Comparison of ENCODE assay signal across 11 cellular contexts in the genomic region with DNA sequence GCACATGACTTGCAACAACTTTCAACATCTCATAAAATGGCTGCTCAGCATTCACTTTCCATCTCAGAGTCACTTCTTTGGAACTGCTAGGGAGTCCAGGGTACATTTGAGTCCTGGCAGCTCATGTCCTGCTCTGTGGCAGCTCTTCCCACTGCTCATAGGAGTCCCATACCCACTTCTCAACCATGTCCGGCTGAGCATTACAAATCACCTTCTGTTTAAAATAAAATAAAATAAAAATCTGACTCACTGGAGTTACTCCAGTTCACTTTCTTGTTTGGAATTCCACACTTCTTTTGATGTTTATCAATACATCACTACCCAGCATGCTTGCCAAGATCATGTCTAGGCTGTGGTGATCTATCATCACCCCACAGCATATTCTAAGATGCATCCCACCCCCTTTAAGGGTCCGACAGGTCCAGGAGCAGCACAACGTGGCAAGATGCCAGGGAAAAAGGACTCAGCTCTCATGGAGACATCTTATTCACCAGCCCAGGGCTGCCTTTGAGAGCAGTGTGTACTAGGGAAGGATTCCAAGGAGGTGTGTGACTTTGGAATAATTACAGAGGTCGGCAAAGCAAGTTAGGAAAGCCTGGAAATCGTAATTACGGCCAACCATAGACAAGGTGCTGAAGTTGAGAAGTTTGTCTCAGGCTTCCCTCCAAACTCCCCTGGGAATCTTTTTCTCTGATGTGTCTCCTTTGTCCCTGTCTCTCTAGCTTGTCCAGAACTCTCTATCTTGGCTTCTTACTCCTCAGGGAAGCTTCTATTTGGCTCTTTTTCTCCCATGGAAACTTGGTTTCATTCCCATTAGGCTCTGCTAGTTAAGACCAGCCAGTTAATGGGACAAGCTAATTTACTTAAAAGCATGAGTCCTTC.
DNase-seq lines count a peak whose midpoint lies in the region; ATAC-seq, FAIRE-seq and TF ChIP-seq lines count a peak whose summit lies in the region.
"Had no signal": no experiment of that assay in that cellular context is flagged by ENCODE, and none has a peak within 500 bp of the region (broad histone marks: within the 10 kb centered on the region; RNA-seq: fewer than 3 reads in every experiment).

No MANE protein-coding gene starts in this region.

- POLR2A ChIA-PET in K562 (lab: Yijun Ruan, JAX): interaction anchor here (0.7 to 1.3 kb wide), 2 partner anchors 14 to 46 kb away, joined by 3 to 5 read pairs; no protein-coding TSS in a partner anchor

- in situ Hi-C loops in K562 (cut with MboI): no loop called here

- no peak for TF ChIP-seq POLR2A in K562 (conservative IDR thresholded peaks at IDR 0.05)

- TF ChIP-seq RAD21 in K562 (CRISPR knock-in tag; conservative IDR thresholded peaks at IDR 0.05 in 1 of 2, IDR thresholded peaks at IDR 0.05 in 1 of 2): no peak

- FAIRE-seq in K562 (lab: Jason Lieb, UNC): no peak

- TF ChIP-seq EP300 in K562 (IDR thresholded peaks at IDR 0.05; ENCODE audit: low read length): no peak

- H3K79me2 ChIP-seq in K562 (ENCODE audit: control insufficient read depth, insufficient read depth, low read length): no peaks in the 10 kb centered on the region

- TF ChIP-seq CTCF in K562 (IDR thresholded peaks at IDR 0.05 in 2 of 3, conservative IDR thresholded peaks at IDR 0.05 in 1 of 3; ENCODE audit: insufficient read depth in 2 of 3, low read depth in 1 of 3, low read length in 3 of 3) (no peak), thoracic aorta (IDR thresholded peaks at IDR 0.05) (no peak), colonic mucosa (IDR thresholded peaks at IDR 0.05) (no peak)

- no peak overlapping the region for H2AFZ ChIP-seq in K562 (ENCODE audit: low read depth, low read length)

- 2% methylated on average over 6 of the region's 6 CpGs for WGBS in K562 (ENCODE audit: insufficient coverage, low coverage, missing lambda C conversion rate)

- H3K4me1 ChIP-seq in K562 (replicated peaks in 1 of 2; ENCODE audit: control insufficient read depth in 2 of 2, insufficient read depth in 2 of 2, low read length in 2 of 2): no peaks in the 10 kb centered on the region; a peak in 1 of 5 replicates
- H3K4me1 ChIP-seq in thoracic aorta (ENCODE audit: control insufficient read depth in 1 of 2, low read depth in 2 of 2): peaks cover 4 to 12% of the 10 kb centered on the region in 2 donors
- H3K4me1 ChIP-seq in colonic mucosa: no peaks in the 10 kb centered on the region

- DNase-seq in HCEC 1CT (peak; percentile 27), K562 (ENCODE audit: extremely low read depth in 1 of 4, low spot score in 3 of 4) (no peak), hippocampal formation (lab: John Stamatoyannopoulos, UW) (peak; percentile 7 to 30), thoracic aorta (ENCODE audit: low spot score) (no peak), colonic mucosa (no peak), occipital lobe (lab: John Stamatoyannopoulos, UW) (no peak), DMS53 (lab: John Stamatoyannopoulos, UW) (no peak)
- DNase-seq: activated naive CD8-positive, alpha-beta T cell treated with anti-CD3 and anti-CD28 coated beads, Interleukin-2, amount 50 U/mL, for 24 hours; NCI-H526; retina; Right ventricle myocardium superior had no signal

- no TSS peak for BruUV-seq in K562 (replicated peaks; lab: Mats Ljungman, UMichigan)

- H3K9me3 ChIP-seq in K562 (replicated peaks; ENCODE audit: control insufficient read depth, insufficient read depth, low read depth, low read length): no peaks in the 10 kb centered on the region
- H3K9me3 ChIP-seq in thoracic aorta: no peaks in the 10 kb centered on the region
- H3K9me3 ChIP-seq in colonic mucosa: no peaks in the 10 kb centered on the region

- H3K4me2 ChIP-seq in K562 (ENCODE audit: insufficient read depth, low read length): no peak overlapping the region

- ATAC-seq in K562: no peak
- no peak for ATAC-seq in thoracic aorta (ENCODE audit: insufficient number of reproducible peaks, low FRiP score, low read depth)
- ATAC-seq: activated naive CD8-positive, alpha-beta T cell treated with anti-CD3 and anti-CD28 coated beads, Interleukin-2, amount 50 U/mL, for 24 hours had no signal

- H3K36me3 ChIP-seq in K562 (ENCODE audit: control insufficient read depth, insufficient read depth, low read length): no peaks in the 10 kb centered on the region
- H3K36me3 ChIP-seq in thoracic aorta: no peaks in the 10 kb centered on the region
- no peaks in the 10 kb centered on the region for H3K36me3 ChIP-seq in colonic mucosa

- H3K4me3 ChIP-seq in K562 (no peak overlapping the region), thoracic aorta (peak overlapping the region; percentile 13), colonic mucosa (no peak overlapping the region)

- H3K27ac ChIP-seq in K562 (ENCODE audit: extremely low read depth, low read depth, low read length) (no peak overlapping the region), thoracic aorta (no peak overlapping the region), colonic mucosa (no peak overlapping the region)

- H4K20me1 ChIP-seq in K562 (replicated peaks; ENCODE audit: control insufficient read depth, insufficient read depth, low read length): no peaks in the 10 kb centered on the region

- H3K27me3 ChIP-seq in K562 (ENCODE audit: control insufficient read depth in 2 of 2, insufficient read depth in 2 of 2, low read length in 2 of 2) (peaks cover 0 to 12% of the 10 kb centered on the region in 2 experiments; a peak in 1 of 5 replicates), thoracic aorta (replicated peaks; ENCODE audit: insufficient read depth) (no peaks in the 10 kb centered on the region), colonic mucosa (no peaks in the 10 kb centered on the region)

- H3K9ac ChIP-seq in K562 (ENCODE audit: insufficient read depth in 1 of 2, low read depth in 2 of 2, low read length in 2 of 2) (no peak overlapping the region), colonic mucosa (ENCODE audit: low read depth in 2 of 2, low read length in 2 of 2) (no peak overlapping the region)

- intact Hi-C loops in K562 (cut with micrococcal nuclease) (no loop called here), colonic mucosa (cut with DNase I) (no loop called here)

- CTCF ChIA-PET in K562 (lab: Yijun Ruan, JAX; ENCODE audit: low intra/inter-chr PET ratio): no interaction called here

- no peaks in the 10 kb centered on the region for H3K9me1 ChIP-seq in K562 (ENCODE audit: control insufficient read depth, insufficient read depth, low read length)

TF ChIP-seq in K562, 482 proteins besides CTCF, POLR2A, EP300 and RAD21:
- no peak for TF ChIP-seq XRCC5 (IDR thresholded peaks at IDR 0.05; ENCODE audit: low read depth, low read length)
- peak; percentile 46; the same call in 1 of the 2 replicates for TF ChIP-seq NFIC (IDR thresholded peaks at IDR 0.05)

Comparison
In these comparisons a context has a peak if more than half of its experiments do, and no peak if none do; other contexts are left out.
1. DNase-seq: peak in HCEC 1CT (single experiment) and hippocampal formation (2 of 2); none in K562 (0 of 4), thoracic aorta (single experiment), colonic mucosa (single experiment), occipital lobe (single experiment) and DMS53 (single experiment).